Comparison of ENCODE assay signal across 24 cellular contexts in the genomic region with DNA sequence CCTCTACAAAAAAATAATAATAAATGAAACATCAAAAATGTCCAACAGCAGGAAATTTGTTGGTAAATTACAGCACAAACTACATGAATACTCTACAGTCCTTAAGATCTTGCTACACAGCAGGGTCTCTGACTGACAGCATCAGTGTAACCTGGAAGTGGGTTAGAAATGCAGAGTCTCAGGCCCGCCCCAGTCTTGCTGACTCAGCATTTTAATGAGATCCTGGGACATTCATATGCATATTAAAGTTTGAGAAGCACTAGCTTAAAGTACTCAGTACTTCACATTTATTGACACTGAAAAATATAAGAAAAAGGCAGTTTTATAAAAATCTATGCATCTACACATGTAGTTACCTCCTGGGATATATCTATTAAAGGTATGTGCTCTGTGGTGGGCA.
"Had no signal": no experiment of that assay in that cellular context is flagged by ENCODE, and none has a peak within 500 bp of the region (broad histone marks: within the 10 kb centered on the region; RNA-seq: fewer than 3 reads in every experiment).

No MANE protein-coding gene starts in this region.

- DNase-seq: activated CD4-positive, alpha-beta T cell treated with anti-CD3 and anti-CD28 coated beads for 48 hours; activated CD4-positive, CD25-positive, alpha-beta regulatory T cell; activated CD8-positive, alpha-beta memory T cell treated with anti-CD3 and anti-CD28 coated beads, Interleukin-2, amount 50 U/mL, for 4 hours; activated CD8-positive, alpha-beta T cell treated with anti-CD3 and anti-CD28 coated beads, Interleukin-2, amount 10 ng/mL, durations not matched to agents 7 days and 5 days; activated effector memory CD4-positive, alpha-beta T cell treated with anti-CD3 and anti-CD28 coated beads, Interleukin-2, amount 50 U/mL, for 16 hours; activated T-cell treated with anti-CD3 and anti-CD28 coated beads, Interleukin-2, amount 50 U/mL, for 72 hours; cerebellar nuclear complex; effector CD4-positive, alpha-beta T cell; gastrocnemius medialis; kidney; retina; stimulated activated CD4-positive, alpha-beta T cell treated with anti-CD3 and anti-CD28 coated beads, Interleukin-1b, Interleukin-23, amount 100 ng/mL, for 48 hours; SW 1271 had no signal

- ATAC-seq: activated CD8-positive, alpha-beta T cell treated with anti-CD3 and anti-CD28 coated beads, Interleukin-2, amount 10 ng/mL, durations not matched to agents 7 days and 5 days; activated T-cell treated with anti-CD3 and anti-CD28 coated beads, Interleukin-2, amount 50 U/mL, for 72 hours; esophagus mucosa; gastrocnemius medialis; left lobe of liver had no signal

- FAIRE-seq: bronchial epithelial cell, kidney, TTC549 had no signal

- H3K27ac Mint-ChIP-seq: activated CD8-positive, alpha-beta T cell treated with anti-CD3 and anti-CD28 coated beads, Interleukin-2, amount 10 ng/mL, durations not matched to agents 7 days and 5 days; activated naive CD4-positive, alpha-beta T cell treated with anti-CD3 and anti-CD28 coated beads, Interleukin-2, amount 50 U/mL, for 24 hours; activated T-cell treated with anti-CD3 and anti-CD28 coated beads, Interleukin-2, amount 50 U/mL, for 72 hours; mesothelial cell of epicardium; stimulated activated naive CD8-positive, alpha-beta T cell treated with anti-CD3 and anti-CD28 coated beads, Interleukin-15, Interleukin-2, amounts not matched to agents 100 ng/mL and 50 ng/mL, for 24 hours; T-helper 2 cell treated with Interferon-gamma antibody and Interleukin-4, amounts not matched to agents 5 μg/mL and 100 μg/mL, for 36 hours had no signal

- H3K27me3 ChIP-seq: gastrocnemius medialis, tibial nerve had no signal

- H3K27me3 Mint-ChIP-seq: activated naive CD4-positive, alpha-beta T cell treated with anti-CD3 and anti-CD28 coated beads, Interleukin-2, amount 50 U/mL, for 24 hours; stimulated activated naive CD8-positive, alpha-beta T cell treated with anti-CD3 and anti-CD28 coated beads, Interleukin-15, Interleukin-2, amounts not matched to agents 100 ng/mL and 50 ng/mL, for 24 hours had no signal

- H3K4me3 Mint-ChIP-seq: activated CD8-positive, alpha-beta T cell treated with anti-CD3 and anti-CD28 coated beads, Interleukin-2, amount 10 ng/mL, durations not matched to agents 7 days and 5 days; activated naive CD4-positive, alpha-beta T cell treated with anti-CD3 and anti-CD28 coated beads, Interleukin-2, amount 50 U/mL, for 24 hours; mesothelial cell of epicardium; neural crest cell; stimulated activated naive CD8-positive, alpha-beta T cell treated with anti-CD3 and anti-CD28 coated beads, Interleukin-15, Interleukin-2, amounts not matched to agents 100 ng/mL and 50 ng/mL, for 24 hours; T-helper 2 cell treated with Interferon-gamma antibody and Interleukin-4, amounts not matched to agents 5 μg/mL and 100 μg/mL, for 36 hours had no signal

- H3K9me3 Mint-ChIP-seq: activated naive CD4-positive, alpha-beta T cell treated with anti-CD3 and anti-CD28 coated beads, Interleukin-2, amount 50 U/mL, for 24 hours; activated T-cell treated with anti-CD3 and anti-CD28 coated beads, Interleukin-2, amount 50 U/mL, for 72 hours; mesothelial cell of epicardium; neural crest cell; stimulated activated naive CD8-positive, alpha-beta T cell treated with anti-CD3 and anti-CD28 coated beads, Interleukin-15, Interleukin-2, amounts not matched to agents 100 ng/mL and 50 ng/mL, for 24 hours; T-helper 2 cell treated with Interferon-gamma antibody and Interleukin-4, amounts not matched to agents 5 μg/mL and 100 μg/mL, for 36 hours had no signal

- H3K27ac ChIP-seq: gastrocnemius medialis, tibial nerve had no signal

- H3K4me3 ChIP-seq: gastrocnemius medialis, lung, tibial nerve had no signal

- H3K36me3 ChIP-seq: gastrocnemius medialis had no signal
